ENCODE assay signal across 8 cellular contexts in genomic region chr11:125404811-125405481, GRCh38.
DNase-seq lines count a peak whose midpoint lies in the region; ATAC-seq and TF ChIP-seq lines count a peak whose summit lies in the region.

No MANE protein-coding gene starts in this region.

- peak; percentile 74 to 90 for DNase-seq in Caco-2
- DNase-seq in T-helper 2 cell treated with Interferon-gamma antibody and Interleukin-4, amounts not matched to agents 5 μg/mL and 100 μg/mL, for 36 hours (ENCODE audit: low spot score) = peak; percentile 55
- DNase-seq in amniotic epithelial cell (ENCODE audit: low read depth) = peak; percentile 29
- no peak for DNase-seq in right atrium auricular region (ENCODE audit: low spot score)

- CTCF ChIA-PET in Caco-2 (lab: Charles Lee) = interaction anchor here (0.7 to 2.6 kb wide), 8 partner anchors 12 to 408 kb away, joined by 3 to 16 read pairs (median 3); no protein-coding TSS in a partner anchor

- TF ChIP-seq CTCF in Caco-2 (IDR thresholded peaks at IDR 0.05; ENCODE audit: insufficient read depth in 1 of 2, low read depth in 1 of 2, low read length in 1 of 2, severe bottlenecking in 1 of 2, unreplicated experiment in 1 of 2) (peak; percentile 99), right atrium auricular region (IDR thresholded peaks at IDR 0.05) (peak; percentile 97 to 100)

- H3K36me3 Mint-ChIP-seq in Caco-2 (ENCODE audit: insufficient read depth, unreplicated experiment) = no peaks in the 10 kb centered on the region
- H3K36me3 Mint-ChIP-seq in T-helper 2 cell treated with Interferon-gamma antibody and Interleukin-4, amounts not matched to agents 5 μg/mL and 100 μg/mL, for 36 hours (ENCODE audit: low read depth) = no peaks in the 10 kb centered on the region

- H3K27me3 ChIP-seq in Caco-2 (replicated peaks; ENCODE audit: control insufficient read depth, insufficient read depth, low read length) (peaks cover 5% of the 10 kb centered on the region), right atrium auricular region (no peaks in the 10 kb centered on the region), skeletal muscle satellite cell (ENCODE audit: control insufficient read depth, insufficient read depth, low read length) (peaks cover 11% of the 10 kb centered on the region)

- H3K4me1 ChIP-seq in Caco-2 (no peaks in the 10 kb centered on the region), right atrium auricular region (peaks cover 0 to 38% of the 10 kb centered on the region in 2 donors), skeletal muscle satellite cell (ENCODE audit: control insufficient read depth, insufficient read depth, low read length) (peaks cover 32% of the 10 kb centered on the region)

- peak; percentile 73 for TF ChIP-seq RAD21 in Ishikawa (IDR thresholded peaks at IDR 0.05; ENCODE audit: low read depth)

- H3K4me3 Mint-ChIP-seq in Caco-2 (ENCODE audit: unreplicated experiment) = no peak overlapping the region
- no peak overlapping the region for H3K4me3 Mint-ChIP-seq in T-helper 2 cell treated with Interferon-gamma antibody and Interleukin-4, amounts not matched to agents 5 μg/mL and 100 μg/mL, for 36 hours

- no peak overlapping the region for H3K27ac Mint-ChIP-seq in Caco-2 (ENCODE audit: unreplicated experiment)
- H3K27ac Mint-ChIP-seq in T-helper 2 cell treated with Interferon-gamma antibody and Interleukin-4, amounts not matched to agents 5 μg/mL and 100 μg/mL, for 36 hours = no peak overlapping the region

- no peaks in the 10 kb centered on the region for H3K9me3 Mint-ChIP-seq in Caco-2 (ENCODE audit: unreplicated experiment)
- H3K9me3 Mint-ChIP-seq in T-helper 2 cell treated with Interferon-gamma antibody and Interleukin-4, amounts not matched to agents 5 μg/mL and 100 μg/mL, for 36 hours = no peaks in the 10 kb centered on the region

- H3K4me3 ChIP-seq in Caco-2 (ENCODE audit: low read depth, low read length) (no peak overlapping the region), right atrium auricular region (no peak overlapping the region), skeletal muscle satellite cell (ENCODE audit: low read length) (peak overlapping the region; percentile 5)

- H3K9ac ChIP-seq in skeletal muscle satellite cell (ENCODE audit: low read depth, low read length) = peak overlapping the region; percentile 21

- POLR2A ChIA-PET in Caco-2 (lab: Charles Lee) = no interaction called here

- H3K27ac ChIP-seq in right atrium auricular region = peak overlapping the region in 1 of 2 donors; percentile 35

- TF ChIP-seq POLR2A in GM18505 (IDR thresholded peaks at IDR 0.05; ENCODE audit: borderline replicate concordance, extremely low read depth, insufficient read depth, insufficient read length) = no peak

- H3K27me3 Mint-ChIP-seq in Caco-2 (ENCODE audit: insufficient read depth, unreplicated experiment) = peaks cover 48% of the 10 kb centered on the region
- H3K27me3 Mint-ChIP-seq in T-helper 2 cell treated with Interferon-gamma antibody and Interleukin-4, amounts not matched to agents 5 μg/mL and 100 μg/mL, for 36 hours (ENCODE audit: low read depth) = peaks cover 21% of the 10 kb centered on the region

- H3K9me3 ChIP-seq in Caco-2 (no peaks in the 10 kb centered on the region), right atrium auricular region (no peaks in the 10 kb centered on the region), skeletal muscle satellite cell (replicated peaks; ENCODE audit: low read length) (no peaks in the 10 kb centered on the region)

- intact Hi-C loops in Caco-2 (cut with micrococcal nuclease; ENCODE audit: unreplicated experiment) = loop anchor here (1.0 to 5.0 kb wide), 5 partner anchors 56 to 467 kb away; partner anchors contain the start of gene PKNOX2

- H3K36me3 ChIP-seq in Caco-2 (ENCODE audit: control insufficient read depth, insufficient read depth, low read length) (no peaks in the 10 kb centered on the region), right atrium auricular region (no peaks in the 10 kb centered on the region), skeletal muscle satellite cell (ENCODE audit: insufficient read depth, low read length) (no peaks in the 10 kb centered on the region)

- no TSS peak for BruUV-seq in Caco-2 (replicated peaks; lab: Mats Ljungman, UMichigan)

- no peak for TF ChIP-seq EP300 in Ishikawa (IDR thresholded peaks at IDR 0.05; ENCODE audit: borderline replicate concordance)

- no peaks in the 10 kb centered on the region for H3K4me1 Mint-ChIP-seq in Caco-2 (ENCODE audit: low read depth, unreplicated experiment)
- H3K4me1 Mint-ChIP-seq in T-helper 2 cell treated with Interferon-gamma antibody and Interleukin-4, amounts not matched to agents 5 μg/mL and 100 μg/mL, for 36 hours (ENCODE audit: low read depth) = peaks cover 2% of the 10 kb centered on the region

- peak; percentile 86 for ATAC-seq in GM21526 (IDR thresholded peaks at IDR 0.05; ENCODE audit: low FRiP score, unreplicated experiment)
- no peak for ATAC-seq in GM18505 (IDR thresholded peaks at IDR 0.05; ENCODE audit: unreplicated experiment)

- peak overlapping the region; percentile 66 for H3K4me2 ChIP-seq in skeletal muscle satellite cell (ENCODE audit: low read length)

TF ChIP-seq in Ishikawa, 13 proteins besides CTCF, POLR2A, EP300 and RAD21:
- TF ChIP-seq TAF1 (IDR thresholded peaks at IDR 0.05; ENCODE audit: low read depth) (no peak), USF1 (IDR thresholded peaks at IDR 0.05) (no peak), FOXM1 (IDR thresholded peaks at IDR 0.05; ENCODE audit: borderline replicate concordance, low read depth) (no peak), NFIC (IDR thresholded peaks at IDR 0.05) (no peak), MAX (IDR thresholded peaks at IDR 0.05) (no peak), EGR1 (IDR thresholded peaks at IDR 0.05) (no peak), ZBTB7A (IDR thresholded peaks at IDR 0.05; ENCODE audit: low read depth) (no peak), CEBPB (IDR thresholded peaks at IDR 0.05) (no peak)
